In genomic region chr1:94284481-94284880, GRCh38 we compare ENCODE assay signal across 15 cellular contexts. TPM values are rescaled to one million over a fixed set of nuclear protein-coding genes. Genes with fewer than 3 reads are reported as not detected.
A peak's percentile ranks its signal among the peaks of the same experiment; 100 is the strongest.
DNase-seq lines count a peak whose midpoint lies in the region; ATAC-seq, FAIRE-seq and TF ChIP-seq lines count a peak whose summit lies in the region.
"Had no signal": no experiment of that assay in that cellular context is flagged by ENCODE, and none has a peak within 500 bp of the region (broad histone marks: within the 10 kb centered on the region; RNA-seq: fewer than 3 reads in every experiment).

No MANE protein-coding gene starts in this region.

- peaks cover 30% of the 10 kb centered on the region for H3K27me3 Mint-ChIP-seq in H9 (ENCODE audit: low read depth)

- H4K91ac ChIP-seq in H9 (ENCODE audit: insufficient read length, low read depth, low read length) = no peak overlapping the region

- intact Hi-C loops in heart right ventricle (cut with DNase I) = no loop called here

- H2AFZ ChIP-seq in keratinocyte (ENCODE audit: control insufficient read depth, low read length) (no peak overlapping the region), H9 (ENCODE audit: low read length) (no peak overlapping the region)
- H2AFZ ChIP-seq: GM23338 had no signal

- dilution Hi-C loops in keratinocyte (cut with MboI; ENCODE audit: extremely low pct_ligation_motif_present, low sequenced_read_pairs) = no loop called here

- no CpG with 5 or more reads among the region's 2 CpGs for WGBS in H9 (ENCODE audit: extremely low coverage, insufficient read length, low lambda C conversion rate)
- WGBS in heart right ventricle, 2 donors = 90 to 93% methylated on average over 2 of the region's 2 CpGs

- no peak overlapping the region for H2AK5ac ChIP-seq in H9 (ENCODE audit: insufficient read length, low read length)

- H3K27me3 ChIP-seq in keratinocyte (ENCODE audit: control insufficient read depth, extremely low read depth, insufficient read depth, low read length) (no peaks in the 10 kb centered on the region), H9 (ENCODE audit: insufficient read depth, low read length) (no peaks in the 10 kb centered on the region), heart right ventricle (no peaks in the 10 kb centered on the region)
- H3K27me3 ChIP-seq: pancreas had no signal

- H3K4me3 Mint-ChIP-seq in H9 = no peak overlapping the region
- H3K4me3 Mint-ChIP-seq: GM23338 had no signal

- peak; percentile 73 for ATAC-seq in GM18873 (IDR thresholded peaks at IDR 0.05; ENCODE audit: low FRiP score, unreplicated experiment)
- peak; percentile 53 for ATAC-seq in HG02588 (IDR thresholded peaks at IDR 0.05; ENCODE audit: unreplicated experiment)
- ATAC-seq in heart right ventricle = no peak
- ATAC-seq: GM23338, pancreas had no signal

- TF ChIP-seq CTCF in keratinocyte (optimal IDR thresholded peaks at IDR 0.05 in 1 of 3, IDR thresholded peaks at IDR 0.05 in 1 of 3, conservative IDR thresholded peaks at IDR 0.05 in 1 of 3; ENCODE audit: extremely low read depth in 1 of 3, insufficient read depth in 2 of 3, low read length in 3 of 3) (no peak), H9 (conservative IDR thresholded peaks at IDR 0.05) (no peak), heart right ventricle (IDR thresholded peaks at IDR 0.05) (no peak)

- H3K4me1 ChIP-seq in keratinocyte (ENCODE audit: control insufficient read depth, extremely low read depth, insufficient read depth, low read length) (peaks cover 18% of the 10 kb centered on the region), H9 (ENCODE audit: insufficient read depth, low read length) (no peaks in the 10 kb centered on the region), heart right ventricle (peaks cover 0 to 33% (median 7%) of the 10 kb centered on the region in 9 donors)
- H3K4me1 ChIP-seq: pancreas had no signal

- H3K9me1 ChIP-seq in keratinocyte (ENCODE audit: control insufficient read depth, extremely low read depth, insufficient read depth, low read length) = no peaks in the 10 kb centered on the region

- H3K4me2 ChIP-seq in keratinocyte (ENCODE audit: control insufficient read depth, extremely low read depth, insufficient read depth, low read depth, low read length) (no peak overlapping the region), H9 (ENCODE audit: insufficient read depth, insufficient read length, low read length) (no peak overlapping the region)
- H3K4me2 ChIP-seq: GM23338 had no signal

- no peak overlapping the region for H3K23ac ChIP-seq in H9 (ENCODE audit: insufficient read length, low read depth, low read length)

- no peaks in the 10 kb centered on the region for H3K36me3 Mint-ChIP-seq in H9 (ENCODE audit: insufficient read depth in 1 of 3, low read depth in 3 of 3)

- peak; percentile 23 for FAIRE-seq in keratinocyte (lab: Jason Lieb, UNC)
- FAIRE-seq: pancreas had no signal

- H2BK15ac ChIP-seq in H9 (ENCODE audit: low read depth, low read length) = no peak overlapping the region

- H3K9me3 ChIP-seq in keratinocyte (ENCODE audit: control insufficient read depth, low read depth, low read length) (no peaks in the 10 kb centered on the region), H9 (ENCODE audit: control insufficient read depth, low read depth, low read length) (no peaks in the 10 kb centered on the region), heart right ventricle (no peaks in the 10 kb centered on the region)
- H3K9me3 ChIP-seq: pancreas had no signal

- H3K9me3 Mint-ChIP-seq in H9 = no peaks in the 10 kb centered on the region
- H3K9me3 Mint-ChIP-seq: GM23338 had no signal

- no peak overlapping the region for H3K56ac ChIP-seq in H9 (ENCODE audit: insufficient read length, low read depth, low read length)

- no peak overlapping the region for H3K27ac ChIP-seq in keratinocyte (ENCODE audit: control insufficient read depth, insufficient read depth, low read length)
- H3K27ac ChIP-seq in H9 (ENCODE audit: insufficient read length, low read depth, low read length) = no peak overlapping the region
- no peak overlapping the region for H3K27ac ChIP-seq in heart right ventricle
- H3K27ac ChIP-seq: pancreas had no signal

- H2BK20ac ChIP-seq in H9 (ENCODE audit: low read depth, low read length, poor library complexity, severe bottlenecking) = no peak overlapping the region

- H3K9ac ChIP-seq in keratinocyte (ENCODE audit: control insufficient read depth, extremely low read depth, insufficient read depth, low read length) (no peak overlapping the region), H9 (ENCODE audit: extremely low read depth, insufficient read length, low read length) (no peak overlapping the region)

- H3K27ac Mint-ChIP-seq in H9 = no peak overlapping the region
- H3K27ac Mint-ChIP-seq: GM23338 had no signal

- H3K79me2 ChIP-seq in keratinocyte (ENCODE audit: control insufficient read depth, insufficient read depth, low read length) (no peaks in the 10 kb centered on the region), H9 (ENCODE audit: insufficient read depth, low read length) (no peaks in the 10 kb centered on the region)

- H2BK12ac ChIP-seq in H9 (ENCODE audit: insufficient read length, low read depth, low read length) = no peak overlapping the region

- H3K14ac ChIP-seq in H9 (ENCODE audit: insufficient read depth, low read length) = no peak overlapping the region

- H2BK5ac ChIP-seq in H9 (ENCODE audit: insufficient read length, low read length) = no peak overlapping the region

- no peak overlapping the region for H3K4me3 ChIP-seq in Jurkat, Clone E6-1 (ENCODE audit: low read length)
- H3K4me3 ChIP-seq in keratinocyte (ENCODE audit: control insufficient read depth in 2 of 3, extremely low read depth in 1 of 3, insufficient read depth in 2 of 3, low read depth in 1 of 3, low read length in 3 of 3) = no peak overlapping the region
- H3K4me3 ChIP-seq in heart right ventricle = no peak overlapping the region
- H3K4me3 ChIP-seq: GM23338, pancreas had no signal

- no peaks in the 10 kb centered on the region for H3K4me1 Mint-ChIP-seq in H9
- H3K4me1 Mint-ChIP-seq: GM23338 had no signal

- H3K36me3 ChIP-seq in keratinocyte (ENCODE audit: control insufficient read depth in 2 of 2, extremely low read depth in 1 of 2, insufficient read depth in 2 of 2, low read length in 2 of 2) (no peaks in the 10 kb centered on the region), heart right ventricle (no peaks in the 10 kb centered on the region)
- H3K36me3 ChIP-seq: pancreas had no signal

- H3K79me1 ChIP-seq in H9 (ENCODE audit: insufficient read depth, low read depth, low read length, poor library complexity, severe bottlenecking) = no peaks in the 10 kb centered on the region

- H3T11ph ChIP-seq in H9 (ENCODE audit: low read length) = no peak overlapping the region

- H4K20me1 ChIP-seq in keratinocyte (ENCODE audit: control insufficient read depth, extremely low read depth, insufficient read depth, low read length) = no peaks in the 10 kb centered on the region
- H4K20me1 ChIP-seq in H9 (ENCODE audit: control insufficient read depth, insufficient read depth, insufficient read length) = no peaks in the 10 kb centered on the region

- H3K23me2 ChIP-seq in H9 (ENCODE audit: insufficient read length, low read depth, low read length, poor library complexity, severe bottlenecking) = no peaks in the 10 kb centered on the region

- H4K5ac ChIP-seq in H9 (ENCODE audit: insufficient read length, low read depth, low read length) = no peak overlapping the region

- no peak overlapping the region for H4K8ac ChIP-seq in H9 (replicated peaks; ENCODE audit: insufficient read length, low read depth, low read length)

- no peak overlapping the region for H2BK120ac ChIP-seq in H9 (ENCODE audit: low read depth, low read length, poor library complexity, severe bottlenecking)

- H3K18ac ChIP-seq in H9 (ENCODE audit: insufficient read length, low read depth, low read length) = no peak overlapping the region

- DNase-seq in Jurkat, Clone E6-1 (ENCODE audit: low read depth, low spot score) = peak; percentile 24
- DNase-seq in keratinocyte (ENCODE audit: low read depth, low spot score) (no peak), SKM-1 (lab: John Stamatoyannopoulos, UW; ENCODE audit: unreplicated experiment) (no peak), DMS53 treated with DMSO at 0.1 percent for 48 hours (lab: John Stamatoyannopoulos, UW; ENCODE audit: unreplicated experiment) (no peak), H9 (no peak), heart right ventricle (no peak)
- DNase-seq: effector CD8-positive, alpha-beta T cell; NCI-H2029; OCI-M1; pancreas; stimulated activated naive CD4-positive, alpha-beta T cell had no signal

- no peak overlapping the region for H3K4ac ChIP-seq in H9 (ENCODE audit: low read depth, low read length)

RNA-seq across cellular contexts. Expression of gene ARHGAP29, which starts 47.1 kb away (rescaled TPM):
- polyA plus RNA-seq in Jurkat, Clone E6-1 (2012; ENCODE audit: insufficient read depth, insufficient read length) = not detected
- polyA plus RNA-seq in keratinocyte (40.0 to 79.7 TPM (median 67.7 TPM) in 3 replicates), heart right ventricle (10 to 100 TPM in 1 of 2 donors, 1 to 10 TPM in 1; 8.8 to 23.8 TPM)
- polyA plus RNA-seq in keratinocyte (2011; ENCODE audit: low read depth) = 66.5 TPM
- 31.7 and 61.5 TPM in 2 replicates for polyA plus RNA-seq in keratinocyte (2011; cell fraction: cytosol; rRNA removed)
- 59.8 and 80.6 TPM in 2 replicates for polyA plus RNA-seq in keratinocyte (2011; cell fraction: nucleus; rRNA removed)
- 26.3 and 56.8 TPM in 2 replicates for polyA plus RNA-seq in keratinocyte (2012; ENCODE audit: low replicate concordance)
- 21.1 to 119 TPM (median 48.5 TPM) in 3 replicates for polyA minus RNA-seq in keratinocyte
- polyA minus RNA-seq in keratinocyte (2011; cell fraction: cytosol; rRNA and poly(A)+ RNA removed) = 50.8 TPM
- 82.7 and 152 TPM in 2 replicates for polyA minus RNA-seq in keratinocyte (2011; cell fraction: nucleus; rRNA and poly(A)+ RNA removed)
- total RNA-seq in H9 (2021) (1.0 and 1.3 TPM in 2 replicates), heart right ventricle (10 to 100 TPM; 20.9 to 34.3 (median 28.8) TPM)
- total RNA-seq: activated CD8-positive, alpha-beta memory T cell treated with anti-CD3 and anti-CD28 coated beads for 36 hours had no signal

Comparison
In these comparisons a context has a peak if more than half of its experiments do, and no peak if none do; other contexts are left out.
1. ATAC-seq: peak in GM18873 (single experiment) and HG02588 (single experiment); none in heart right ventricle (0 of 8).